13 cellular contexts compared by ENCODE assay signal in genomic region chr15:38660726-38661125, GRCh38.
DNase-seq lines count a peak whose midpoint lies in the region; ATAC-seq and TF ChIP-seq lines count a peak whose summit lies in the region.
"Had no signal": no experiment of that assay in that cellular context is flagged by ENCODE, and none has a peak within 500 bp of the region (broad histone marks: within the 10 kb centered on the region; RNA-seq: fewer than 3 reads in every experiment).

No MANE protein-coding gene starts in this region.

- H3F3A ChIP-seq in MM.1S (ENCODE audit: insufficient read depth, low read length) = no peaks in the 10 kb centered on the region

- no peak overlapping the region for H3K27ac ChIP-seq in CD4-positive, alpha-beta memory T cell (ENCODE audit: low read depth, low read length)
- H3K27ac ChIP-seq in foreskin keratinocyte (no peak overlapping the region), coronary artery (no peak overlapping the region), gastrocnemius medialis (no peak overlapping the region), MM.1S (ENCODE audit: low read length) (no peak overlapping the region)
- H3K27ac ChIP-seq: SK-N-MC, stomach had no signal

- TF ChIP-seq CTCF in foreskin keratinocyte (conservative IDR thresholded peaks at IDR 0.05) (no peak), coronary artery (IDR thresholded peaks at IDR 0.05) (no peak), gastrocnemius medialis (IDR thresholded peaks at IDR 0.05 in 4 of 5, conservative IDR thresholded peaks at IDR 0.05 in 1 of 5) (no peak), MM.1S (IDR thresholded peaks at IDR 0.05; ENCODE audit: low read length) (no peak)

- no peaks in the 10 kb centered on the region for H3K36me3 Mint-ChIP-seq in CD4-positive, alpha-beta memory T cell
- peaks cover 20% of the 10 kb centered on the region for H3K36me3 Mint-ChIP-seq in activated CD4-positive, alpha-beta memory T cell treated with anti-CD3 and anti-CD28 coated beads, Interleukin-2, amount 10 ng/mL, durations not matched to agents 7 days and 5 days (ENCODE audit: low read depth)

- no peak overlapping the region for H3K4me2 ChIP-seq in MM.1S (ENCODE audit: low read depth, low read length)

- H3K79me2 ChIP-seq in MM.1S (ENCODE audit: low read length) = no peaks in the 10 kb centered on the region

- H3K27me3 Mint-ChIP-seq in CD4-positive, alpha-beta memory T cell = no peaks in the 10 kb centered on the region
- H3K27me3 Mint-ChIP-seq in activated CD4-positive, alpha-beta memory T cell treated with anti-CD3 and anti-CD28 coated beads, Interleukin-2, amount 10 ng/mL, durations not matched to agents 7 days and 5 days = no peaks in the 10 kb centered on the region
- H3K27me3 Mint-ChIP-seq: activated B cell treated with CpG ODN at 0.5 μM for 24 hours had no signal

- no peak overlapping the region for H2AFZ ChIP-seq in MM.1S (ENCODE audit: low read length)

- CTCF ChIA-PET in CD4-positive, alpha-beta memory T cell (lab: Charles Lee; ENCODE audit: partially characterized antibody) = interaction anchor here (2.2 to 19.7 kb wide), 5 partner anchors 8 to 97 kb away, joined by 5 to 451 read pairs (median 16); partner anchors contain the start of gene RASGRP1
- CTCF ChIA-PET in activated CD4-positive, alpha-beta memory T cell treated with anti-CD3 and anti-CD28 coated beads, Interleukin-2, amount 10 ng/mL, durations not matched to agents 7 days and 5 days (lab: Charles Lee) = interaction anchor here (1.1 to 20.5 kb wide), 5 partner anchors 8 to 97 kb away, joined by 3 to 311 read pairs (median 23); partner anchors contain the start of gene RASGRP1

- H3K4me1 Mint-ChIP-seq in CD4-positive, alpha-beta memory T cell = peaks cover 39 to 69% (median 53%) of the 10 kb centered on the region in 4 donors
- H3K4me1 Mint-ChIP-seq in activated CD4-positive, alpha-beta memory T cell treated with anti-CD3 and anti-CD28 coated beads, Interleukin-2, amount 10 ng/mL, durations not matched to agents 7 days and 5 days = peaks cover 62% of the 10 kb centered on the region

- no peak overlapping the region for H3K9ac ChIP-seq in MM.1S (ENCODE audit: low read length)

- no peak for TF ChIP-seq POLR2A in gastrocnemius medialis (IDR thresholded peaks at IDR 0.05)

- POLR2A ChIA-PET in CD4-positive, alpha-beta memory T cell (lab: Charles Lee; ENCODE audit: partially characterized antibody) = interaction anchor here (1.0 to 22.6 kb wide), 4 partner anchors 5 to 96 kb away, joined by 3 to 520 read pairs (median 268); partner anchors contain the start of gene RASGRP1
- POLR2A ChIA-PET in activated CD4-positive, alpha-beta memory T cell treated with anti-CD3 and anti-CD28 coated beads, Interleukin-2, amount 10 ng/mL, durations not matched to agents 7 days and 5 days (lab: Charles Lee) = interaction anchor here (1.6 to 22.7 kb wide), 5 partner anchors 6 to 98 kb away, joined by 6 to 497 read pairs (median 344); partner anchors contain the start of gene RASGRP1

- no peaks in the 10 kb centered on the region for H3K36me3 ChIP-seq in CD4-positive, alpha-beta memory T cell (ENCODE audit: insufficient read depth, low read length)
- H3K36me3 ChIP-seq in gastrocnemius medialis = no peaks in the 10 kb centered on the region
- no peaks in the 10 kb centered on the region for H3K36me3 ChIP-seq in MM.1S (replicated peaks; ENCODE audit: insufficient read depth, low read length)
- H3K36me3 ChIP-seq: stomach had no signal

- peak overlapping the region in 6 of 8 donors; percentile 3 to 76 (median 62) for H3K4me3 Mint-ChIP-seq in CD4-positive, alpha-beta memory T cell
- H3K4me3 Mint-ChIP-seq in activated CD4-positive, alpha-beta memory T cell treated with anti-CD3 and anti-CD28 coated beads, Interleukin-2, amount 10 ng/mL, durations not matched to agents 7 days and 5 days = peak overlapping the region; percentile 26
- H3K4me3 Mint-ChIP-seq: activated B cell treated with CpG ODN at 0.5 μM for 24 hours had no signal

- H3K9me3 ChIP-seq in CD4-positive, alpha-beta memory T cell (ENCODE audit: control insufficient read depth in 1 of 2, low read length in 2 of 2) = no peaks in the 10 kb centered on the region
- H3K9me3 ChIP-seq in gastrocnemius medialis (no peaks in the 10 kb centered on the region), MM.1S (replicated peaks; ENCODE audit: insufficient read depth, low read length) (no peaks in the 10 kb centered on the region)
- H3K9me3 ChIP-seq: stomach had no signal

- in situ Hi-C loops in gastrocnemius medialis (cut with MboI; ENCODE audit: low sequenced_read_pairs in 4 of 4) = no loop called here

- no peaks in the 10 kb centered on the region for H3K27me3 ChIP-seq in CD4-positive, alpha-beta memory T cell (ENCODE audit: insufficient read depth, low read length)
- peaks cover 20% of the 10 kb centered on the region for H3K27me3 ChIP-seq in foreskin keratinocyte
- no peaks in the 10 kb centered on the region for H3K27me3 ChIP-seq in gastrocnemius medialis
- H3K27me3 ChIP-seq in MM.1S (replicated peaks; ENCODE audit: insufficient read depth, low read length) = no peaks in the 10 kb centered on the region

- H3K4me3 ChIP-seq in CD4-positive, alpha-beta memory T cell (ENCODE audit: low read length in 2 of 2) = no peak overlapping the region
- H3K4me3 ChIP-seq in coronary artery = no peak overlapping the region
- no peak overlapping the region for H3K4me3 ChIP-seq in gastrocnemius medialis
- H3K4me3 ChIP-seq in MM.1S (ENCODE audit: low read length) = no peak overlapping the region
- H3K4me3 ChIP-seq: SK-N-MC, stomach had no signal

- peak overlapping the region; percentile 23 to 90 (median 86) for H3K27ac Mint-ChIP-seq in CD4-positive, alpha-beta memory T cell
- peak overlapping the region; percentile 61 for H3K27ac Mint-ChIP-seq in activated CD4-positive, alpha-beta memory T cell treated with anti-CD3 and anti-CD28 coated beads, Interleukin-2, amount 10 ng/mL, durations not matched to agents 7 days and 5 days
- H3K27ac Mint-ChIP-seq: activated B cell treated with CpG ODN at 0.5 μM for 24 hours had no signal

- H3K9me3 Mint-ChIP-seq in CD4-positive, alpha-beta memory T cell = peaks cover 0 to 2% (median 0%) of the 10 kb centered on the region in 8 donors
- peaks cover 3% of the 10 kb centered on the region for H3K9me3 Mint-ChIP-seq in activated CD4-positive, alpha-beta memory T cell treated with anti-CD3 and anti-CD28 coated beads, Interleukin-2, amount 10 ng/mL, durations not matched to agents 7 days and 5 days
- H3K9me3 Mint-ChIP-seq: activated B cell treated with CpG ODN at 0.5 μM for 24 hours had no signal

- ATAC-seq in GM18868 (IDR thresholded peaks at IDR 0.05; ENCODE audit: unreplicated experiment) (peak; percentile 47), foreskin keratinocyte (peak; percentile 54), gastrocnemius medialis (no peak)

- H3K4me1 ChIP-seq in CD4-positive, alpha-beta memory T cell (ENCODE audit: insufficient read depth, low read length) = peaks cover 62% of the 10 kb centered on the region
- H3K4me1 ChIP-seq in foreskin keratinocyte = no peaks in the 10 kb centered on the region
- no peaks in the 10 kb centered on the region for H3K4me1 ChIP-seq in gastrocnemius medialis
- no peaks in the 10 kb centered on the region for H3K4me1 ChIP-seq in MM.1S (ENCODE audit: low read length)
- H3K4me1 ChIP-seq: stomach had no signal

- H4K20me1 ChIP-seq in MM.1S (ENCODE audit: insufficient read depth, low read length) = no peaks in the 10 kb centered on the region

- DNase-seq in CD4-positive, alpha-beta memory T cell = peak in 2 of 5 donors; percentile 32 to 64
- peak; percentile 37 for DNase-seq in activated CD4-positive, alpha-beta memory T cell treated with anti-CD3 and anti-CD28 coated beads, Interleukin-2, amount 10 ng/mL, durations not matched to agents 7 days and 5 days
- no peak for DNase-seq in foreskin keratinocyte
- DNase-seq in coronary artery (ENCODE audit: low spot score) = no peak
- no peak for DNase-seq in gastrocnemius medialis
- no peak for DNase-seq in MM.1S
- DNase-seq: activated B cell treated with CpG ODN at 0.5 μM for 24 hours; amniotic stem cell; erythroblast; NK-92 treated with Interleukin-12 subunit alpha and Interleukin-12 subunit beta, amount 100 ng/mL, for 24 hours; stomach had no signal

- intact Hi-C loops in CD4-positive, alpha-beta memory T cell (cut with micrococcal nuclease) = no loop called here
- intact Hi-C loops in gastrocnemius medialis (cut with DNase I; ENCODE audit: low total_unique reads) = no loop called here

- no peaks in the 10 kb centered on the region for H3K9me2 ChIP-seq in MM.1S (replicated peaks; ENCODE audit: insufficient read depth, low read length)

Comparison
In these comparisons a context has a peak if more than half of its experiments do, and no peak if none do; other contexts are left out.
1. ATAC-seq: peak in GM18868 (single experiment) and foreskin keratinocyte (single experiment); none in gastrocnemius medialis (0 of 2).